Comparison of ENCODE assay signal across 1 cellular context in the genomic region with DNA sequence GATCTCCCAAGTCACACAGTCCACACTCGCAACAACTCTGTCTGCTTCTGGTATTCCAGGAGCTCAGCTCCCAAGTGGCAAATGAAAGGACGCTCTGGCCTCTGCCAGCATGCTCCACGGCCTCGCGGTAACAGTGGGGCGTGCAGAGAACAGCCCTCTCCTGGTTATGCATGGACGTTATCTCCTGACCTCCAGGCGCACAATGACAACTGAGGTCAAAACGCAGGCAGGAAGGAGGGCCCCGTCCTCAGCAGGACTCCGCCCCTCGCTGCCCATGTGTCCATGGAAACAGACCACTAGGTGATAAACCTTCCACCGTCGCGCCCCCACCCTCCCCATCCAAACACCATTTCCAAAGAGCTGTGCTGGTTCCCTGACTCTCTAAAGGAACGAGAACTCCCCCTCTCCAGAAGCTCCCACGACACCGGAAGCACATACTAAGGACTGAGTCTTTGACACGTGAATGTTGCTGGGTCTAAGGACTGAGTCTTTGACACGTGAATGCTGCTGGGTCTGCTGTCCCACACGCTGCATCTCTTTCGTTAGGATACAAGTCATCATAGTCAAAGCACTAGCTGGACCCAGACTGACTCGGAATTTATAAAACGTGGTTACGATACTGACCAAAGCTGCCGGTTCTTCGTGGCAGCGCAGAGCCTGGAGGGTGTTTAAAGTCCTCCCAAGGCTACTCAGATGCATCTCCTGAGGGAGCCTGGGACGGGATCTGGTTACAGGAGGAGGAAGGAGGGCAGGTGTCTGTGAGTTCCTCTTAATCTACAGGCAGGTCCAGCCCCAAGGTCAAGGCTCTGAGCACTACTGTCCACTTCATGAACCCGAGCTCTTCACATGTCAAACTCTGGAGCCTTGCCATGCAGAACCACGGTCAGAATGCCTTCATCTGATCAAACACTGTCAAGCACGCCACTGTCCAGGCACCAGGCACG.
TF ChIP-seq lines count a peak whose summit lies in the region.

No MANE protein-coding gene starts in this region.

TF ChIP-seq in GM23338, 12 proteins besides CTCF, POLR2A, EP300 and RAD21 (continued from another document):
- TF ChIP-seq, protein P1, sequence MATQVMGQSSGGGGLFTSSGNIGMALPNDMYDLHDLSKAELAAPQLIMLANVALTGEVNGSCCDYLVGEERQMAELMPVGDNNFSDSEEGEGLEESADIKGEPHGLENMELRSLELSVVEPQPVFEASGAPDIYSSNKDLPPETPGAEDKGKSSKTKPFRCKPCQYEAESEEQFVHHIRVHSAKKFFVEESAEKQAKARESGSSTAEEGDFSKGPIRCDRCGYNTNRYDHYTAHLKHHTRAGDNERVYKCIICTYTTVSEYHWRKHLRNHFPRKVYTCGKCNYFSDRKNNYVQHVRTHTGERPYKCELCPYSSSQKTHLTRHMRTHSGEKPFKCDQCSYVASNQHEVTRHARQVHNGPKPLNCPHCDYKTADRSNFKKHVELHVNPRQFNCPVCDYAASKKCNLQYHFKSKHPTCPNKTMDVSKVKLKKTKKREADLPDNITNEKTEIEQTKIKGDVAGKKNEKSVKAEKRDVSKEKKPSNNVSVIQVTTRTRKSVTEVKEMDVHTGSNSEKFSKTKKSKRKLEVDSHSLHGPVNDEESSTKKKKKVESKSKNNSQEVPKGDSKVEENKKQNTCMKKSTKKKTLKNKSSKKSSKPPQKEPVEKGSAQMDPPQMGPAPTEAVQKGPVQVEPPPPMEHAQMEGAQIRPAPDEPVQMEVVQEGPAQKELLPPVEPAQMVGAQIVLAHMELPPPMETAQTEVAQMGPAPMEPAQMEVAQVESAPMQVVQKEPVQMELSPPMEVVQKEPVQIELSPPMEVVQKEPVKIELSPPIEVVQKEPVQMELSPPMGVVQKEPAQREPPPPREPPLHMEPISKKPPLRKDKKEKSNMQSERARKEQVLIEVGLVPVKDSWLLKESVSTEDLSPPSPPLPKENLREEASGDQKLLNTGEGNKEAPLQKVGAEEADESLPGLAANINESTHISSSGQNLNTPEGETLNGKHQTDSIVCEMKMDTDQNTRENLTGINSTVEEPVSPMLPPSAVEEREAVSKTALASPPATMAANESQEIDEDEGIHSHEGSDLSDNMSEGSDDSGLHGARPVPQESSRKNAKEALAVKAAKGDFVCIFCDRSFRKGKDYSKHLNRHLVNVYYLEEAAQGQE (IDR thresholded peaks at IDR 0.05; ENCODE audit: unreplicated experiment), result no peak
- TF ChIP-seq POLR2AphosphoS5 (IDR thresholded peaks at IDR 0.05; ENCODE audit: low read depth) (no peak), STAT1 (IDR thresholded peaks at IDR 0.05; ENCODE audit: unreplicated experiment) (no peak)
